Comparison of ENCODE assay signal across 21 cellular contexts in genomic region chr20:47427067-47427466, GRCh38.
"Had no signal": no experiment of that assay in that cellular context is flagged by ENCODE, and none has a peak within 500 bp of the region (broad histone marks: within the 10 kb centered on the region; RNA-seq: fewer than 3 reads in every experiment).

No MANE protein-coding gene starts in this region.

- DNase-seq: IMR-90, Kasumi-1, MM.1S, NCI-H1092 treated with DMSO at 0.1 percent for 48 hours, NCI-H1436, NCI-H187, NCI-H2029, NCI-H2081 treated with DMSO at 0.1 percent for 48 hours, NCI-H2171, NCI-H226, NCI-H446, NCI-H510A, NCI-H524 treated with DMSO at 0.1 percent for 48 hours, NCI-H69, NCI-H774, PC-3, SHP77, SK-N-SH had no signal

- H3K9me3 ChIP-seq: SK-N-SH had no signal

- H3K27ac ChIP-seq: KMS-11, RWPE1 had no signal

- H3K9ac ChIP-seq: KMS-11, SK-N-SH had no signal

- H3K9me2 ChIP-seq: SK-N-SH had no signal

- ATAC-seq: Panc1, PC-3 had no signal

- H3K4me2 ChIP-seq: KMS-11, SK-N-SH had no signal
